In genomic region chr6:169724554-169725269, GRCh38 we compare ENCODE assay signal across 8 cellular contexts. TPM values are rescaled to one million over a fixed set of nuclear protein-coding genes. Genes with fewer than 3 reads are reported as not detected.
DNase-seq lines count a peak whose midpoint lies in the region; ATAC-seq and TF ChIP-seq lines count a peak whose summit lies in the region.

No MANE protein-coding gene starts in this region.

- intact Hi-C loops in heart left ventricle (cut with DNase I) (loop anchor here in 2 of 10 donors (1.0 to 10.0 kb wide), 3 partner anchors 26 to 830 kb away; partner anchors contain the start of genes DYNLT2 (in 2 of the 2), ERMARD (in 2 of the 2), PSMB1 (in 1 of the 2) and TBP (in 1 of the 2)), posterior vena cava (cut with DNase I) (no loop called here), uterus (cut with DNase I; ENCODE audit: low total_unique reads) (no loop called here)

- peaks cover 0 to 1% of the 10 kb centered on the region in 2 donors for H3K27me3 Mint-ChIP-seq in CD8-positive, alpha-beta memory T cell

- peak; percentile 54 to 80 (median 63) for DNase-seq in CD8-positive, alpha-beta memory T cell
- DNase-seq in HK-2 (ENCODE audit: unreplicated experiment) (peak; percentile 63), SK-N-SH (peak; percentile 97), heart left ventricle (peak; percentile 52 to 77 (median 65)), posterior vena cava (ENCODE audit: low spot score) (peak; percentile 86), uterus (peak; percentile 37 to 51)
- peak; percentile 55 for DNase-seq in activated naive CD8-positive, alpha-beta T cell treated with anti-CD3 and anti-CD28 coated beads, Interleukin-2, amount 50 U/mL, for 16 hours (ENCODE audit: low read depth, low spot score)

- 0% methylated on average over 14 of the region's 88 CpGs for WGBS in SK-N-SH (ENCODE audit: low lambda C conversion rate)
- 0 to 7% (median 1%) methylated on average over 23 to 88 of the region's 88 CpGs for whole genome bisulfite sequencing in heart left ventricle, 4 donors

- TF ChIP-seq RAD21 in SK-N-SH (IDR thresholded peaks at IDR 0.05; ENCODE audit: low read length) = no peak

- TF ChIP-seq POLR2A in heart left ventricle (IDR thresholded peaks at IDR 0.05) = peak in 1 of 2 donors; percentile 12
- TF ChIP-seq POLR2A in uterus (IDR thresholded peaks at IDR 0.05) = peak; percentile 34 to 39

- peak overlapping the region; percentile 40 for H3K27ac ChIP-seq in CD8-positive, alpha-beta memory T cell (ENCODE audit: low read depth, low read length)
- H3K27ac ChIP-seq in SK-N-SH (ENCODE audit: low read depth in 2 of 2, low read length in 1 of 2) (peak overlapping the region; percentile 40 to 93; a peak in 3 of 4 replicates), heart left ventricle (peak overlapping the region; percentile 75 to 95 (median 86)), uterus (peak overlapping the region; percentile 94 to 96)

- H3K79me2 ChIP-seq in SK-N-SH (ENCODE audit: insufficient read depth) = peaks cover 38% of the 10 kb centered on the region

- peak overlapping the region; percentile 90 for H3K4me2 ChIP-seq in SK-N-SH

- H3K9me3 Mint-ChIP-seq in CD8-positive, alpha-beta memory T cell = no peaks in the 10 kb centered on the region

- H3K27ac Mint-ChIP-seq in CD8-positive, alpha-beta memory T cell = peak overlapping the region; percentile 37 to 92 (median 89)

- peak overlapping the region; percentile 85 to 92 (median 89) for H3K4me3 Mint-ChIP-seq in CD8-positive, alpha-beta memory T cell

- no peak for TF ChIP-seq EP300 in SK-N-SH (IDR thresholded peaks at IDR 0.05; ENCODE audit: borderline replicate concordance in 1 of 2, low read depth in 1 of 2, low read length in 1 of 2)

- H3F3A ChIP-seq in SK-N-SH (replicated peaks; ENCODE audit: insufficient read depth) = peaks cover 15% of the 10 kb centered on the region

- H3K4me1 Mint-ChIP-seq in CD8-positive, alpha-beta memory T cell = peaks cover 32 to 52% (median 47%) of the 10 kb centered on the region in 3 donors

- H3K9ac ChIP-seq in SK-N-SH = peak overlapping the region; percentile 69; the same call in 1 of the 2 replicates

- H3K4me3 ChIP-seq in CD8-positive, alpha-beta memory T cell (ENCODE audit: low read length) = peak overlapping the region; percentile 51
- H3K4me3 ChIP-seq in SK-N-SH (ENCODE audit: low read depth in 2 of 2, low read length in 1 of 2) (peak overlapping the region; percentile 65 to 76), heart left ventricle (peak overlapping the region; percentile 45 to 94 (median 68)), uterus (peak overlapping the region; percentile 55 to 75)

- peaks cover 15% of the 10 kb centered on the region for H4K20me1 ChIP-seq in SK-N-SH (ENCODE audit: insufficient read depth)

- H3K36me3 ChIP-seq in CD8-positive, alpha-beta memory T cell (ENCODE audit: insufficient read depth, low read length) = no peaks in the 10 kb centered on the region
- H3K36me3 ChIP-seq in SK-N-SH (replicated peaks in 1 of 2; ENCODE audit: control insufficient read depth in 1 of 2, insufficient read depth in 2 of 2, low read length in 1 of 2) (no peaks in the 10 kb centered on the region), heart left ventricle (no peaks in the 10 kb centered on the region), uterus (no peaks in the 10 kb centered on the region)

- H3K4me1 ChIP-seq in CD8-positive, alpha-beta memory T cell (ENCODE audit: insufficient read depth, low read length) = peaks cover 35% of the 10 kb centered on the region
- H3K4me1 ChIP-seq in SK-N-SH (ENCODE audit: control insufficient read depth in 1 of 2, insufficient read depth in 2 of 2, low read depth in 1 of 2, low read length in 1 of 2) = peaks cover 8 to 19% of the 10 kb centered on the region in 2 experiments; a peak in 3 of 4 replicates
- peaks cover 0 to 40% (median 20%) of the 10 kb centered on the region in 12 donors for H3K4me1 ChIP-seq in heart left ventricle
- no peaks in the 10 kb centered on the region for H3K4me1 ChIP-seq in uterus

- H3K9me3 ChIP-seq in CD8-positive, alpha-beta memory T cell (ENCODE audit: low read length) = no peaks in the 10 kb centered on the region
- H3K9me3 ChIP-seq in SK-N-SH (no peaks in the 10 kb centered on the region), heart left ventricle (no peaks in the 10 kb centered on the region), uterus (no peaks in the 10 kb centered on the region)

- H2AFZ ChIP-seq in SK-N-SH (ENCODE audit: low read depth) = peak overlapping the region; percentile 79; the same call in 1 of the 2 replicates

- no peak for TF ChIP-seq CTCF in SK-N-SH (IDR thresholded peaks at IDR 0.05)
- TF ChIP-seq CTCF in heart left ventricle (IDR thresholded peaks at IDR 0.05) = peak in 1 of 12 donors; percentile 16
- peak in 2 of 4 experiments; percentile 3 to 9 for TF ChIP-seq CTCF in uterus (IDR thresholded peaks at IDR 0.05)

- H3K36me3 Mint-ChIP-seq in CD8-positive, alpha-beta memory T cell = peaks cover 0 to 15% (median 0%) of the 10 kb centered on the region in 3 donors

- ATAC-seq in GM19397 (IDR thresholded peaks at IDR 0.05; ENCODE audit: unreplicated experiment) (peak; percentile 41), heart left ventricle (peak; percentile 4 to 57 (median 37))

- POLR2A ChIA-PET in CD8-positive, alpha-beta memory T cell (lab: Charles Lee) = interaction anchor here (0.8 to 5.6 kb wide), 4 partner anchors 9 to 27 kb away, joined by 3 to 69 read pairs (median 6); partner anchors contain the start of genes C6orf120, DYNLT2, ERMARD and WDR27
- POLR2A ChIA-PET in SK-N-SH (lab: Yijun Ruan, JAX) = interaction anchor here (0.6 to 2.2 kb wide), 5 partner anchors 10 to 1178 kb away, joined by 3 to 14 read pairs (median 3); partner anchors contain the start of genes C6orf120, ERMARD and WDR27

- no peaks in the 10 kb centered on the region for H3K9me2 ChIP-seq in SK-N-SH

- CTCF ChIA-PET in CD8-positive, alpha-beta memory T cell (lab: Charles Lee) = interaction anchor here (0.8 to 1.1 kb wide), 2 partner anchors 15 to 69 kb away, joined by 3 to 4 read pairs; no protein-coding TSS in a partner anchor
- CTCF ChIA-PET in SK-N-SH (lab: Yijun Ruan, JAX) = interaction anchor here (0.9 to 2.6 kb wide), 2 partner anchors 19 to 65 kb away, joined by 3 to 7 read pairs; no protein-coding TSS in a partner anchor

- no peaks in the 10 kb centered on the region for H3K27me3 ChIP-seq in CD8-positive, alpha-beta memory T cell (ENCODE audit: insufficient read depth, low read length, poor library complexity, severe bottlenecking)
- no peaks in the 10 kb centered on the region for H3K27me3 ChIP-seq in SK-N-SH (ENCODE audit: insufficient read depth)
- no peaks in the 10 kb centered on the region for H3K27me3 ChIP-seq in heart left ventricle
- H3K27me3 ChIP-seq in uterus = no peaks in the 10 kb centered on the region

TF ChIP-seq in SK-N-SH, 30 proteins besides CTCF, POLR2A, EP300 and RAD21 (continues in another document):
- no peak for TF ChIP-seq TCF12 (IDR thresholded peaks at IDR 0.05)
- peak; percentile 86 for TF ChIP-seq MAX (IDR thresholded peaks at IDR 0.05; ENCODE audit: low read depth)
- no peak for TF ChIP-seq FOXM1 (IDR thresholded peaks at IDR 0.05; ENCODE audit: low read depth)

RNA-seq across cellular contexts. Expression of gene PHF10, which starts 0.4 kb away (rescaled TPM):
- 10 to 100 TPM; 69.6 to 71.5 TPM for total RNA-seq in CD8-positive, alpha-beta memory T cell
- 17.6 TPM for polyA plus RNA-seq in CD8-positive, alpha-beta memory T cell
- polyA plus RNA-seq in SK-N-SH (2012; rRNA removed) (23.5 and 25.7 TPM in 2 replicates), heart left ventricle (10 to 100 TPM; 31.4 to 50.7 TPM)
- polyA plus RNA-seq in SK-N-SH (2012; cell fraction: cytosol; rRNA removed) = 34.1 and 37.8 TPM in 2 replicates
- 22.8 and 50.2 TPM in 2 replicates for polyA plus RNA-seq in SK-N-SH (2012; cell fraction: nucleus; rRNA removed)
- total RNA-seq in heart left ventricle (10 to 100 TPM; 42.2 to 63.2 (median 54.3) TPM), posterior vena cava (10 to 100 TPM; 36.2 to 57.6 TPM), uterus (100 to 1,000 TPM in 1 of 4 donors, 10 to 100 TPM in 3; 36.2 to 121 (median 67.5) TPM)

RNA-seq across cellular contexts. Expression of gene C6orf120, which starts 22.8 kb away (rescaled TPM):
- total RNA-seq in CD8-positive, alpha-beta memory T cell = 10 to 100 TPM; 23.6 to 25.5 TPM
- polyA plus RNA-seq in CD8-positive, alpha-beta memory T cell = 8.9 TPM
- polyA plus RNA-seq in SK-N-SH (2012; rRNA removed) (10.1 and 12.7 TPM in 2 replicates), heart left ventricle (10 to 100 TPM in 1 of 2 donors, 1 to 10 TPM in 1; 3.4 to 20.2 TPM)
- 18.7 and 21.5 TPM in 2 replicates for polyA plus RNA-seq in SK-N-SH (2012; cell fraction: cytosol; rRNA removed)
- 5.4 and 5.7 TPM in 2 replicates for polyA plus RNA-seq in SK-N-SH (2012; cell fraction: nucleus; rRNA removed)
- total RNA-seq in heart left ventricle (10 to 100 TPM; 14.3 to 22.9 (median 18.8) TPM), posterior vena cava (10 to 100 TPM; 24.6 to 25.5 TPM), uterus (10 to 100 TPM; 16.7 to 35.3 (median 29.2) TPM)

RNA-seq across cellular contexts. Expression of gene WDR27, which starts 22.9 kb away (rescaled TPM):
- 10 to 100 TPM; 24.5 to 29.4 TPM for total RNA-seq in CD8-positive, alpha-beta memory T cell
- 7.4 TPM for polyA plus RNA-seq in CD8-positive, alpha-beta memory T cell
- 55.6 and 58.6 TPM in 2 replicates for polyA plus RNA-seq in SK-N-SH (2012; rRNA removed)
- polyA plus RNA-seq in SK-N-SH (2012; cell fraction: cytosol; rRNA removed) = 11.4 and 15.7 TPM in 2 replicates
- polyA plus RNA-seq in SK-N-SH (2012; cell fraction: nucleus; rRNA removed) = 420 and 490 TPM in 2 replicates
- total RNA-seq in heart left ventricle = 10 to 100 TPM in 1 of 9 donors, 1 to 10 TPM in 8; 2.2 to 12.3 (median 6.6) TPM
- polyA plus RNA-seq in heart left ventricle = 1 to 10 TPM; 3.7 to 5.6 TPM
- total RNA-seq in posterior vena cava = 10 to 100 TPM; 17.1 to 20.9 TPM
- 10 to 100 TPM; 41.8 to 69.7 (median 59.7) TPM for total RNA-seq in uterus

RNA-seq across cellular contexts. Expression of gene DYNLT2, which starts 26.7 kb away (rescaled TPM):
- total RNA-seq in CD8-positive, alpha-beta memory T cell = 1 to 10 TPM; 1.4 to 1.9 TPM
- 0.67 TPM for polyA plus RNA-seq in CD8-positive, alpha-beta memory T cell
- polyA plus RNA-seq in SK-N-SH (2012; rRNA removed) (0.81 and 1.3 TPM in 2 replicates), heart left ventricle (1 to 10 TPM in 1 of 2 donors, under 1 TPM in 1; 0.67 to 1.5 TPM)
- 0.52 and 0.53 TPM in 2 replicates for polyA plus RNA-seq in SK-N-SH (2012; cell fraction: cytosol; rRNA removed)
- 3.5 and 3.8 TPM in 2 replicates for polyA plus RNA-seq in SK-N-SH (2012; cell fraction: nucleus; rRNA removed)
- total RNA-seq in heart left ventricle (1 to 10 TPM in 1 of 9 donors, under 1 TPM in 8; 0.49 to 1.2 (median 0.62) TPM), posterior vena cava (1 to 10 TPM; 1.1 TPM), uterus (1 to 10 TPM in 2 of 4 donors, under 1 TPM in 1, not detected in 1; 0.26 to 3.0 (median 2.7) TPM)

RNA-seq across cellular contexts. Expression of gene ERMARD, which starts 26.7 kb away (rescaled TPM):
- 10 to 100 TPM; 26.2 to 27.9 TPM for total RNA-seq in CD8-positive, alpha-beta memory T cell
- polyA plus RNA-seq in CD8-positive, alpha-beta memory T cell = 12.1 TPM
- polyA plus RNA-seq in SK-N-SH (2012; rRNA removed) (43.2 and 51.3 TPM in 2 replicates), heart left ventricle (10 to 100 TPM in 1 of 2 donors, 1 to 10 TPM in 1; 8.8 to 19.5 TPM)
- polyA plus RNA-seq in SK-N-SH (2012; cell fraction: cytosol; rRNA removed) = 19.0 and 23.5 TPM in 2 replicates
- 241 and 346 TPM in 2 replicates for polyA plus RNA-seq in SK-N-SH (2012; cell fraction: nucleus; rRNA removed)
- total RNA-seq in heart left ventricle (10 to 100 TPM in 3 of 9 donors, 1 to 10 TPM in 6; 6.4 to 15.5 (median 8.8) TPM), posterior vena cava (10 to 100 TPM; 19.6 to 22.1 TPM), uterus (10 to 100 TPM; 13.5 to 37.1 (median 28.6) TPM)

Comparison
In these comparisons a context has a peak if more than half of its experiments do, and no peak if none do; other contexts are left out.
1. Peak in every context shown above with its lines: DNase-seq, ATAC-seq, H3K4me3 ChIP-seq and H3K27ac ChIP-seq.
2. DNase-seq: peak in every context shown above with its lines; median percentile 97 in SK-N-SH; 86 in posterior vena cava; 65 in heart left ventricle; 63 in CD8-positive, alpha-beta memory T cell; 63 in HK-2; 55 in activated naive CD8-positive, alpha-beta T cell treated with anti-CD3 and anti-CD28 coated beads, Interleukin-2, amount 50 U/mL, for 16 hours; 44 in uterus.
3. H3K27ac ChIP-seq: peak in every context shown above with its lines; median percentile 95 in uterus; 86 in heart left ventricle; 66 in SK-N-SH; 40 in CD8-positive, alpha-beta memory T cell.